ENCODE assay signal across 9 cellular contexts in the genomic region with DNA sequence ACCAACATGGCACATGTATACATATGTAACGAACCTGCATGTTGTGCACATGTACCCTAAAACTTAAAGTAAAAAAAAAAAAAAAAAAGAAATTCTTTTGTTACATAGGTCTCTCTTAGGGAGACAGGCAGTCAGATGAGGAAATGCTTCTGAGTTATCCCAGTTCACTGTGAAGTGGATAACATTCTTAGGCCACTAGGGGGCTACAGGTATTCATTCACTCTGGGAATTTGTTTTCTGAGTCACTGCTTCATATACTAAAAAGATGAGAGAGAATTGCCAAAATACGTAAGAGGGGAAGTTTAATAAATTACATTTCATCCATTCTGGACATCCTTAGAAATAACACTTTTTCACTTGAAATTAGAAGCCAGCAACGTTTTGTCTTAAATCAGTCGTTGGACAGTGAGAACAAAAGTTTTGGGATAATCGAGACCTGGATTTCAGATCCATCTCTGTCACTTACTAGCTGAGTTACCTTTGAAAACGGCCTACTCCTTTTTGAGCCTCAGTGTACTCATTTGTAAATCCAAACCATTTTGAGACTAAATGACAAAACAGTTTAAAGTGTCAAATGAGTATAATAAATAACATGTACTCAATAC.
A peak's percentile ranks its signal among the peaks of the same experiment; 100 is the strongest.
DNase-seq lines count a peak whose midpoint lies in the region; ATAC-seq, FAIRE-seq and TF ChIP-seq lines count a peak whose summit lies in the region.
"Had no signal": no experiment of that assay in that cellular context is flagged by ENCODE, and none has a peak within 500 bp of the region (broad histone marks: within the 10 kb centered on the region; RNA-seq: fewer than 3 reads in every experiment).

No MANE protein-coding gene starts in this region.

- CTCF ChIA-PET in endothelial cell of umbilical vein (lab: Charles Lee) = interaction anchor here (0.7 to 1.9 kb wide), 3 partner anchors 24 to 738 kb away, joined by 4 to 7 read pairs (median 6); partner anchors contain the start of gene ALCAM

- dilution Hi-C loops in endothelial cell of umbilical vein (cut with MboI; ENCODE audit: extremely low pct_ligation_motif_present, low sequenced_read_pairs) = no loop called here

- 0 out of 2 replicates have a peak, but pooled peaks cover 3% of the 10 kb centered on the region for H3K9me3 ChIP-seq in OCI-LY3 (ENCODE audit: insufficient read depth, low read length)
- H3K9me3 ChIP-seq in endothelial cell of umbilical vein (replicated peaks; ENCODE audit: control insufficient read depth, insufficient read depth, low read length) = no peaks in the 10 kb centered on the region

- H2AFZ ChIP-seq in OCI-LY3 (ENCODE audit: low read depth, low read length) = no peak overlapping the region
- H2AFZ ChIP-seq in endothelial cell of umbilical vein (ENCODE audit: low read depth, low read length) = no peak overlapping the region

- H3K4me1 ChIP-seq in OCI-LY3 (ENCODE audit: low read length) (peaks cover 3% of the 10 kb centered on the region; the same call in 1 of the 2 replicates), endothelial cell of umbilical vein (ENCODE audit: control insufficient read depth, extremely low read depth, insufficient read depth, low read length) (peaks cover 14% of the 10 kb centered on the region)

- TF ChIP-seq POLR2A in endothelial cell of umbilical vein (IDR thresholded peaks at IDR 0.05; ENCODE audit: low read depth, low read length) = no peak

- DNase-seq in GM13977 (ENCODE audit: low spot score) = peak; percentile 12
- DNase-seq in endothelial cell of umbilical vein (ENCODE audit: low read depth, low spot score) = peak; percentile 66
- peak; percentile 20 for DNase-seq in pons (ENCODE audit: low spot score)
- no peak for DNase-seq in activated gamma-delta T cell (lab: John Stamatoyannopoulos, UW)
- DNase-seq in activated effector memory CD4-positive, alpha-beta T cell treated with anti-CD3 and anti-CD28 coated beads, Interleukin-2, amount 50 U/mL, for 16 hours = no peak

- peak; percentile 76 for ATAC-seq in HG03175 (IDR thresholded peaks at IDR 0.05; ENCODE audit: unreplicated experiment)

- in situ Hi-C loops in GM13977 (cut with MboI; ENCODE audit: low pct_unique_long_range_greater_than_20kb, low sequenced_read_pairs, unreplicated experiment) = no loop called here

- H3K9me1 ChIP-seq in endothelial cell of umbilical vein (replicated peaks; ENCODE audit: control insufficient read depth, extremely low read depth, insufficient read depth, low read length) = no peaks in the 10 kb centered on the region

- TF ChIP-seq CTCF in GM13977 (IDR thresholded peaks at IDR 0.05; ENCODE audit: extremely low read depth, insufficient read depth, missing control alignments) (peak; percentile 54), OCI-LY3 (IDR thresholded peaks at IDR 0.05; ENCODE audit: low read depth, low read length) (peak; percentile 74), endothelial cell of umbilical vein (IDR thresholded peaks at IDR 0.05; ENCODE audit: extremely low read depth in 1 of 2, insufficient read depth in 1 of 2, low read depth in 1 of 2, low read length in 2 of 2) (peak; percentile 58 to 61)

- H3K79me2 ChIP-seq in OCI-LY3 (ENCODE audit: low read length) (no peaks in the 10 kb centered on the region), endothelial cell of umbilical vein (ENCODE audit: control insufficient read depth, insufficient read depth, low read length) (no peaks in the 10 kb centered on the region)

- peaks cover 14% of the 10 kb centered on the region for H3K36me3 ChIP-seq in OCI-LY3 (replicated peaks; ENCODE audit: low read depth, low read length)
- H3K36me3 ChIP-seq in endothelial cell of umbilical vein (ENCODE audit: control insufficient read depth in 2 of 2, extremely low read depth in 1 of 2, insufficient read depth in 2 of 2, low read length in 2 of 2) = no peaks in the 10 kb centered on the region

- H3K9ac ChIP-seq in OCI-LY3 (ENCODE audit: low read length) = no peak overlapping the region
- no peak overlapping the region for H3K9ac ChIP-seq in endothelial cell of umbilical vein (replicated peaks; ENCODE audit: extremely low read depth, insufficient read depth, low read length)

- POLR2A ChIA-PET in endothelial cell of umbilical vein (lab: Charles Lee) = no interaction called here

- H4K20me1 ChIP-seq in OCI-LY3 (ENCODE audit: insufficient read depth, low read length) (no peaks in the 10 kb centered on the region), endothelial cell of umbilical vein (replicated peaks; ENCODE audit: control insufficient read depth, extremely low read depth, insufficient read depth, low read length) (no peaks in the 10 kb centered on the region)

- H3K27ac ChIP-seq in OCI-LY3 (ENCODE audit: low read length) (no peak overlapping the region), endothelial cell of umbilical vein (ENCODE audit: insufficient read depth, low read depth, low read length) (peak overlapping the region; percentile 61)

- H3K4me2 ChIP-seq in OCI-LY3 (ENCODE audit: low read length) = no peak overlapping the region
- H3K4me2 ChIP-seq in endothelial cell of umbilical vein (ENCODE audit: insufficient read depth, low read length) = peak overlapping the region; percentile 67

- H3K4me3 ChIP-seq in OCI-LY3 (ENCODE audit: low read length) (no peak overlapping the region), endothelial cell of umbilical vein (replicated peaks in 1 of 3; ENCODE audit: insufficient read depth in 1 of 3, low read depth in 1 of 3, low read length in 3 of 3) (no peak overlapping the region)

- H3K27me3 ChIP-seq in OCI-LY3 (ENCODE audit: low read depth, low read length) = no peaks in the 10 kb centered on the region
- H3K27me3 ChIP-seq in endothelial cell of umbilical vein (ENCODE audit: control insufficient read depth in 2 of 2, insufficient read depth in 2 of 2, low read length in 2 of 2) = no peaks in the 10 kb centered on the region

- peak; percentile 21 for FAIRE-seq in A204.1 (lab: Jason Lieb, UNC)
- peak; percentile 55 for FAIRE-seq in endothelial cell of umbilical vein (lab: Jason Lieb, UNC)
- FAIRE-seq: frontal cortex had no signal

- TSS peak; percentile 79 for BruUV-seq in endothelial cell of umbilical vein (replicated peaks; lab: Mats Ljungman, UMichigan)

- intact Hi-C loops in endothelial cell of umbilical vein (cut with micrococcal nuclease) = loop anchor here (1.0 to 10.0 kb wide), 3 partner anchors 281 to 738 kb away; partner anchors contain the start of gene ALCAM

TF ChIP-seq in endothelial cell of umbilical vein, 7 proteins besides CTCF, POLR2A, EP300 and RAD21:
- TF ChIP-seq GATA2 (IDR thresholded peaks at IDR 0.05; ENCODE audit: insufficient read depth, insufficient read length, low read depth, low read length) (no peak), FOS (IDR thresholded peaks at IDR 0.05; ENCODE audit: borderline replicate concordance, insufficient read depth, low read length) (peak; percentile 24)

Comparison
In these comparisons a context has a peak if more than half of its experiments do, and no peak if none do; other contexts are left out.
1. DNase-seq: peak in GM13977 (single experiment), endothelial cell of umbilical vein (single experiment) and pons (single experiment); none in activated gamma-delta T cell (single experiment) and activated effector memory CD4-positive, alpha-beta T cell treated with anti-CD3 and anti-CD28 coated beads, Interleukin-2, amount 50 U/mL, for 16 hours (single experiment).
2. Peak in every context shown above with its lines, with median percentiles within 50 percentile points of each other: CTCF ChIP-seq.